ENCODE assay signal across 16 cellular contexts in the genomic region with DNA sequence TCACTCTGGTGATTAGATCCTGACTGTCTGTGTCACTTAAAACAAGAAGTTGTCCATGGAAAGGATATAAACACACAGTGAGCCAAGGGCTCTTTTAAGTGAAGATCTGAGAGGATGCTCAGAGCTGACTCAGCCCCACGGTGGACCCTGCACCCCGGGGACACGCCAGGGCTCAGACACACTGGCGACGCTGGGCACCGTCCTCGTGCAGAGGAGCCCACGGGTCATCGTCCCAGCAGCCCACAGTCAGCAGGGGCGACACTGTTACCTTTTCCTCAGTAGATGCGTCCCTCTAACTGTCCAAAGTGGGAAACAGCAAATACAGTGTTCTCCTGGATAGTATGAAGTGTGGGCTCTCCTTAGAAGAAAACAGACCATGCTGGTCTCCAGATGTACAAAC.
A peak's percentile ranks its signal among the peaks of the same experiment; 100 is the strongest.
DNase-seq lines count a peak whose midpoint lies in the region; ATAC-seq and TF ChIP-seq lines count a peak whose summit lies in the region.
"Had no signal": no experiment of that assay in that cellular context is flagged by ENCODE, and none has a peak within 500 bp of the region (broad histone marks: within the 10 kb centered on the region; RNA-seq: fewer than 3 reads in every experiment).

No MANE protein-coding gene starts in this region.

- intact Hi-C loops in esophagus muscularis mucosa (cut with DNase I) = no loop called here

- H3K9me3 ChIP-seq in esophagus muscularis mucosa (peaks cover 0 to 25% (median 13%) of the 10 kb centered on the region in 4 donors), neutrophil (no peaks in the 10 kb centered on the region), suprapubic skin (peaks cover 21% of the 10 kb centered on the region)

- DNase-seq in activated CD8-positive, alpha-beta memory T cell treated with anti-CD3 and anti-CD28 coated beads, Interleukin-2, amount 50 U/mL, for 4 hours = peak; percentile 6
- no peak for DNase-seq in activated CD8-positive, alpha-beta memory T cell treated with anti-CD3 and anti-CD28 coated beads for 24 hours
- DNase-seq in esophagus muscularis mucosa (ENCODE audit: extremely low spot score) = no peak
- DNase-seq in suprapubic skin (ENCODE audit: low spot score in 2 of 2) = peak; percentile 44 to 54
- DNase-seq in GOT3 (lab: John Stamatoyannopoulos, UW) = no peak
- DNase-seq: GF-D8, NCI-H1105, NCI-H2081, NCI-H82, OCI-M1 had no signal

- no peak for TF ChIP-seq POLR2A in esophagus muscularis mucosa (IDR thresholded peaks at IDR 0.05; ENCODE audit: low read depth)
- TF ChIP-seq POLR2A in suprapubic skin (IDR thresholded peaks at IDR 0.05) = no peak

- H3K4me3 ChIP-seq in esophagus muscularis mucosa (no peak overlapping the region), neutrophil (ENCODE audit: low read depth in 1 of 2, low read length in 1 of 2) (no peak overlapping the region), suprapubic skin (no peak overlapping the region)
- H3K4me3 ChIP-seq: GM23338 had no signal

- H3K4me1 ChIP-seq in esophagus muscularis mucosa (peaks cover 0 to 24% (median 14%) of the 10 kb centered on the region in 4 donors), neutrophil (ENCODE audit: control insufficient read depth in 1 of 2, insufficient read depth in 1 of 2, low read depth in 1 of 2, low read length in 1 of 2) (peaks cover 4 to 14% of the 10 kb centered on the region in 2 experiments), suprapubic skin (no peaks in the 10 kb centered on the region)

- TF ChIP-seq EP300 in esophagus muscularis mucosa (IDR thresholded peaks at IDR 0.05) (no peak), suprapubic skin (IDR thresholded peaks at IDR 0.05) (no peak)

- H3K27me3 ChIP-seq in esophagus muscularis mucosa = no peaks in the 10 kb centered on the region
- H3K27me3 ChIP-seq in neutrophil = no peaks in the 10 kb centered on the region
- no peaks in the 10 kb centered on the region for H3K27me3 ChIP-seq in suprapubic skin

- TF ChIP-seq CTCF in esophagus muscularis mucosa (IDR thresholded peaks at IDR 0.05) (no peak), neutrophil (IDR thresholded peaks at IDR 0.05) (no peak), suprapubic skin (IDR thresholded peaks at IDR 0.05) (no peak)

- peak overlapping the region; percentile 67 to 72 (median 71) for H3K27ac ChIP-seq in esophagus muscularis mucosa (replicated peaks in 1 of 4)
- peak overlapping the region; percentile 35 for H3K27ac ChIP-seq in neutrophil
- H3K27ac ChIP-seq in suprapubic skin = no peak overlapping the region
- H3K27ac ChIP-seq: 22Rv1 had no signal

- H3K36me3 ChIP-seq in esophagus muscularis mucosa (peaks cover 13 to 61% (median 50%) of the 10 kb centered on the region in 4 donors), neutrophil (peaks cover 56% of the 10 kb centered on the region), suprapubic skin (peaks cover 66% of the 10 kb centered on the region)

- ATAC-seq in HG03025 (IDR thresholded peaks at IDR 0.05; ENCODE audit: low FRiP score, unreplicated experiment) = no peak
- ATAC-seq in GM19467 (IDR thresholded peaks at IDR 0.05; ENCODE audit: unreplicated experiment) = no peak
- ATAC-seq: GM23338, HCT116 had no signal

- 94% methylated on average over 10 of the region's 11 CpGs for whole genome bisulfite sequencing in esophagus muscularis mucosa
- 94% methylated on average over 11 of the region's 11 CpGs for WGBS in suprapubic skin

Comparison
In these comparisons a context has a peak if more than half of its experiments do, and no peak if none do; other contexts are left out.
1. DNase-seq: peak in activated CD8-positive, alpha-beta memory T cell treated with anti-CD3 and anti-CD28 coated beads, Interleukin-2, amount 50 U/mL, for 4 hours (single experiment) and suprapubic skin (2 of 2); none in activated CD8-positive, alpha-beta memory T cell treated with anti-CD3 and anti-CD28 coated beads for 24 hours (single experiment), esophagus muscularis mucosa (single experiment) and GOT3 (single experiment).